In the genomic region with DNA sequence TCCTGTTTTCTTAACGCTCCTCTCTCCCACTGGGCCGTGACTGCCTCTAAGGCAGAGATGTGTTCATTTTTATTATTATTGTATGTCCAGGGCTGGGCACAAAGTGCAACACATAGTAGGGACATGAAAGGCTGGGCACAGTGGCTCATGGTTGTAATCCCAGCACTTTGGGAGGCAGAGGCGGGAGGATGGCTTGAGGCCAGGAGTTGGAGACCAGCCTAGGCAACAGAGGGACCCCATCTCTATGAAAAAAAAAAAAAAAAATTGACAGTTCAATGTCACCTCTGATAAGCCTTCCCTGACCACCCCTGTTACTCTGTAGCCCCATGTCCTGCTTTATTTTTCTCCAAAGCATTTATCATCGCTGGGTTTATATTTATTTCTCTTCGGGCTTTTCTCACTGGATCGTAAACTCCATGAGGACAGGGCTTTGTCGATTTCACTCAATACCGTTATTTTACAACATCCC, we compare ENCODE assay signal across 1 cellular context.
TF ChIP-seq lines count a peak whose summit lies in the region.

No MANE protein-coding gene starts in this region.

TF ChIP-seq in K562, 482 proteins besides CTCF, POLR2A, EP300 and RAD21 (continued from another document and continues in another):
- TF ChIP-seq, protein P1, sequence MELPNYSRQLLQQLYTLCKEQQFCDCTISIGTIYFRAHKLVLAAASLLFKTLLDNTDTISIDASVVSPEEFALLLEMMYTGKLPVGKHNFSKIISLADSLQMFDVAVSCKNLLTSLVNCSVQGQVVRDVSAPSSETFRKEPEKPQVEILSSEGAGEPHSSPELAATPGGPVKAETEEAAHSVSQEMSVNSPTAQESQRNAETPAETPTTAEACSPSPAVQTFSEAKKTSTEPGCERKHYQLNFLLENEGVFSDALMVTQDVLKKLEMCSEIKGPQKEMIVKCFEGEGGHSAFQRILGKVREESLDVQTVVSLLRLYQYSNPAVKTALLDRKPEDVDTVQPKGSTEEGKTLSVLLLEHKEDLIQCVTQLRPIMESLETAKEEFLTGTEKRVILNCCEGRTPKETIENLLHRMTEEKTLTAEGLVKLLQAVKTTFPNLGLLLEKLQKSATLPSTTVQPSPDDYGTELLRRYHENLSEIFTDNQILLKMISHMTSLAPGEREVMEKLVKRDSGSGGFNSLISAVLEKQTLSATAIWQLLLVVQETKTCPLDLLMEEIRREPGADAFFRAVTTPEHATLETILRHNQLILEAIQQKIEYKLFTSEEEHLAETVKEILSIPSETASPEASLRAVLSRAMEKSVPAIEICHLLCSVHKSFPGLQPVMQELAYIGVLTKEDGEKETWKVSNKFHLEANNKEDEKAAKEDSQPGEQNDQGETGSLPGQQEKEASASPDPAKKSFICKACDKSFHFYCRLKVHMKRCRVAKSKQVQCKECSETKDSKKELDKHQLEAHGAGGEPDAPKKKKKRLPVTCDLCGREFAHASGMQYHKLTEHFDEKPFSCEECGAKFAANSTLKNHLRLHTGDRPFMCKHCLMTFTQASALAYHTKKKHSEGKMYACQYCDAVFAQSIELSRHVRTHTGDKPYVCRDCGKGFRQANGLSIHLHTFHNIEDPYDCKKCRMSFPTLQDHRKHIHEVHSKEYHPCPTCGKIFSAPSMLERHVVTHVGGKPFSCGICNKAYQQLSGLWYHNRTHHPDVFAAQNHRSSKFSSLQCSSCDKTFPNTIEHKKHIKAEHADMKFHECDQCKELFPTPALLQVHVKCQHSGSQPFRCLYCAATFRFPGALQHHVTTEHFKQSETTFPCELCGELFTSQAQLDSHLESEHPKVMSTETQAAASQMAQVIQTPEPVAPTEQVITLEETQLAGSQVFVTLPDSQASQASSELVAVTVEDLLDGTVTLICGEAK (IDR thresholded peaks at IDR 0.05): no peak
- TF ChIP-seq, protein P1 (CRISPR knock-in tag; IDR thresholded peaks at IDR 0.05): no peak
- TF ChIP-seq, protein P2, sequence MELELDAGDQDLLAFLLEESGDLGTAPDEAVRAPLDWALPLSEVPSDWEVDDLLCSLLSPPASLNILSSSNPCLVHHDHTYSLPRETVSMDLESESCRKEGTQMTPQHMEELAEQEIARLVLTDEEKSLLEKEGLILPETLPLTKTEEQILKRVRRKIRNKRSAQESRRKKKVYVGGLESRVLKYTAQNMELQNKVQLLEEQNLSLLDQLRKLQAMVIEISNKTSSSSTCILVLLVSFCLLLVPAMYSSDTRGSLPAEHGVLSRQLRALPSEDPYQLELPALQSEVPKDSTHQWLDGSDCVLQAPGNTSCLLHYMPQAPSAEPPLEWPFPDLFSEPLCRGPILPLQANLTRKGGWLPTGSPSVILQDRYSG (tag; conservative IDR thresholded peaks at IDR 0.05; ENCODE audit: low read depth): 0 out of 2 replicates have a peak, but pooled peaks have one; percentile 26
- TF ChIP-seq NFE2L1 (tag; IDR thresholded peaks at IDR 0.05; ENCODE audit: borderline replicate concordance, low read depth) (no peak), NRF1 (conservative IDR thresholded peaks at IDR 0.05 in 1 of 2, IDR thresholded peaks at IDR 0.05 in 1 of 2) (no peak), HLTF (IDR thresholded peaks at IDR 0.05) (no peak), TAL1 (IDR thresholded peaks at IDR 0.05) (no peak), MEF2D (tag; conservative IDR thresholded peaks at IDR 0.05; ENCODE audit: low read depth) (peak; percentile 74; the same call in 1 of the 2 replicates), THRAP3 (IDR thresholded peaks at IDR 0.05; ENCODE audit: borderline replicate concordance) (peak; percentile 51; the same call in 1 of the 2 replicates), GABPB2 (CRISPR knock-in tag; conservative IDR thresholded peaks at IDR 0.05) (no peak), LCOR (CRISPR knock-in tag; IDR thresholded peaks at IDR 0.05) (no peak), ZNF766 (CRISPR knock-in tag; conservative IDR thresholded peaks at IDR 0.05) (no peak), GATA2 (CRISPR knock-in tag; IDR thresholded peaks at IDR 0.05) (no peak), IRF2 (CRISPR knock-in tag; IDR thresholded peaks at IDR 0.05) (no peak), BCL6 (CRISPR knock-in tag; IDR thresholded peaks at IDR 0.05) (no peak), STAT5A (IDR thresholded peaks at IDR 0.05; ENCODE audit: borderline replicate concordance, low read length) (no peak), SMAD4 (CRISPR knock-in tag; conservative IDR thresholded peaks at IDR 0.05) (no peak), ARNT (IDR thresholded peaks at IDR 0.05) (peak; percentile 63; a peak in 3 of 4 replicates), PHF20 (IDR thresholded peaks at IDR 0.05; ENCODE audit: partially characterized antibody) (no peak)
- TF ChIP-seq, protein P3, sequence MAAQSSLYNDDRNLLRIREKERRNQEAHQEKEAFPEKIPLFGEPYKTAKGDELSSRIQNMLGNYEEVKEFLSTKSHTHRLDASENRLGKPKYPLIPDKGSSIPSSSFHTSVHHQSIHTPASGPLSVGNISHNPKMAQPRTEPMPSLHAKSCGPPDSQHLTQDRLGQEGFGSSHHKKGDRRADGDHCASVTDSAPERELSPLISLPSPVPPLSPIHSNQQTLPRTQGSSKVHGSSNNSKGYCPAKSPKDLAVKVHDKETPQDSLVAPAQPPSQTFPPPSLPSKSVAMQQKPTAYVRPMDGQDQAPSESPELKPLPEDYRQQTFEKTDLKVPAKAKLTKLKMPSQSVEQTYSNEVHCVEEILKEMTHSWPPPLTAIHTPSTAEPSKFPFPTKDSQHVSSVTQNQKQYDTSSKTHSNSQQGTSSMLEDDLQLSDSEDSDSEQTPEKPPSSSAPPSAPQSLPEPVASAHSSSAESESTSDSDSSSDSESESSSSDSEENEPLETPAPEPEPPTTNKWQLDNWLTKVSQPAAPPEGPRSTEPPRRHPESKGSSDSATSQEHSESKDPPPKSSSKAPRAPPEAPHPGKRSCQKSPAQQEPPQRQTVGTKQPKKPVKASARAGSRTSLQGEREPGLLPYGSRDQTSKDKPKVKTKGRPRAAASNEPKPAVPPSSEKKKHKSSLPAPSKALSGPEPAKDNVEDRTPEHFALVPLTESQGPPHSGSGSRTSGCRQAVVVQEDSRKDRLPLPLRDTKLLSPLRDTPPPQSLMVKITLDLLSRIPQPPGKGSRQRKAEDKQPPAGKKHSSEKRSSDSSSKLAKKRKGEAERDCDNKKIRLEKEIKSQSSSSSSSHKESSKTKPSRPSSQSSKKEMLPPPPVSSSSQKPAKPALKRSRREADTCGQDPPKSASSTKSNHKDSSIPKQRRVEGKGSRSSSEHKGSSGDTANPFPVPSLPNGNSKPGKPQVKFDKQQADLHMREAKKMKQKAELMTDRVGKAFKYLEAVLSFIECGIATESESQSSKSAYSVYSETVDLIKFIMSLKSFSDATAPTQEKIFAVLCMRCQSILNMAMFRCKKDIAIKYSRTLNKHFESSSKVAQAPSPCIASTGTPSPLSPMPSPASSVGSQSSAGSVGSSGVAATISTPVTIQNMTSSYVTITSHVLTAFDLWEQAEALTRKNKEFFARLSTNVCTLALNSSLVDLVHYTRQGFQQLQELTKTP (IDR thresholded peaks at IDR 0.05; ENCODE audit: low read depth in 1 of 2, partially characterized antibody in 2 of 2): peak in 1 of 2 experiments; percentile 52
- TF ChIP-seq, protein P4, sequence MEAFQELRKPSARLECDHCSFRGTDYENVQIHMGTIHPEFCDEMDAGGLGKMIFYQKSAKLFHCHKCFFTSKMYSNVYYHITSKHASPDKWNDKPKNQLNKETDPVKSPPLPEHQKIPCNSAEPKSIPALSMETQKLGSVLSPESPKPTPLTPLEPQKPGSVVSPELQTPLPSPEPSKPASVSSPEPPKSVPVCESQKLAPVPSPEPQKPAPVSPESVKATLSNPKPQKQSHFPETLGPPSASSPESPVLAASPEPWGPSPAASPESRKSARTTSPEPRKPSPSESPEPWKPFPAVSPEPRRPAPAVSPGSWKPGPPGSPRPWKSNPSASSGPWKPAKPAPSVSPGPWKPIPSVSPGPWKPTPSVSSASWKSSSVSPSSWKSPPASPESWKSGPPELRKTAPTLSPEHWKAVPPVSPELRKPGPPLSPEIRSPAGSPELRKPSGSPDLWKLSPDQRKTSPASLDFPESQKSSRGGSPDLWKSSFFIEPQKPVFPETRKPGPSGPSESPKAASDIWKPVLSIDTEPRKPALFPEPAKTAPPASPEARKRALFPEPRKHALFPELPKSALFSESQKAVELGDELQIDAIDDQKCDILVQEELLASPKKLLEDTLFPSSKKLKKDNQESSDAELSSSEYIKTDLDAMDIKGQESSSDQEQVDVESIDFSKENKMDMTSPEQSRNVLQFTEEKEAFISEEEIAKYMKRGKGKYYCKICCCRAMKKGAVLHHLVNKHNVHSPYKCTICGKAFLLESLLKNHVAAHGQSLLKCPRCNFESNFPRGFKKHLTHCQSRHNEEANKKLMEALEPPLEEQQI (IDR thresholded peaks at IDR 0.05): no peak
- TF ChIP-seq, protein P5, sequence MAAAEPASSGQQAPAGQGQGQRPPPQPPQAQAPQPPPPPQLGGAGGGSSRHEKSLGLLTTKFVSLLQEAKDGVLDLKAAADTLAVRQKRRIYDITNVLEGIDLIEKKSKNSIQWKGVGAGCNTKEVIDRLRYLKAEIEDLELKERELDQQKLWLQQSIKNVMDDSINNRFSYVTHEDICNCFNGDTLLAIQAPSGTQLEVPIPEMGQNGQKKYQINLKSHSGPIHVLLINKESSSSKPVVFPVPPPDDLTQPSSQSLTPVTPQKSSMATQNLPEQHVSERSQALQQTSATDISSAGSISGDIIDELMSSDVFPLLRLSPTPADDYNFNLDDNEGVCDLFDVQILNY (CRISPR knock-in tag; IDR thresholded peaks at IDR 0.05): no peak
- TF ChIP-seq, protein P6, sequence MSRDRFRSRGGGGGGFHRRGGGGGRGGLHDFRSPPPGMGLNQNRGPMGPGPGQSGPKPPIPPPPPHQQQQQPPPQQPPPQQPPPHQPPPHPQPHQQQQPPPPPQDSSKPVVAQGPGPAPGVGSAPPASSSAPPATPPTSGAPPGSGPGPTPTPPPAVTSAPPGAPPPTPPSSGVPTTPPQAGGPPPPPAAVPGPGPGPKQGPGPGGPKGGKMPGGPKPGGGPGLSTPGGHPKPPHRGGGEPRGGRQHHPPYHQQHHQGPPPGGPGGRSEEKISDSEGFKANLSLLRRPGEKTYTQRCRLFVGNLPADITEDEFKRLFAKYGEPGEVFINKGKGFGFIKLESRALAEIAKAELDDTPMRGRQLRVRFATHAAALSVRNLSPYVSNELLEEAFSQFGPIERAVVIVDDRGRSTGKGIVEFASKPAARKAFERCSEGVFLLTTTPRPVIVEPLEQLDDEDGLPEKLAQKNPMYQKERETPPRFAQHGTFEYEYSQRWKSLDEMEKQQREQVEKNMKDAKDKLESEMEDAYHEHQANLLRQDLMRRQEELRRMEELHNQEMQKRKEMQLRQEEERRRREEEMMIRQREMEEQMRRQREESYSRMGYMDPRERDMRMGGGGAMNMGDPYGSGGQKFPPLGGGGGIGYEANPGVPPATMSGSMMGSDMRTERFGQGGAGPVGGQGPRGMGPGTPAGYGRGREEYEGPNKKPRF (IDR thresholded peaks at IDR 0.05; ENCODE audit: low read depth, low read length): no peak
- TF ChIP-seq, protein P7, sequence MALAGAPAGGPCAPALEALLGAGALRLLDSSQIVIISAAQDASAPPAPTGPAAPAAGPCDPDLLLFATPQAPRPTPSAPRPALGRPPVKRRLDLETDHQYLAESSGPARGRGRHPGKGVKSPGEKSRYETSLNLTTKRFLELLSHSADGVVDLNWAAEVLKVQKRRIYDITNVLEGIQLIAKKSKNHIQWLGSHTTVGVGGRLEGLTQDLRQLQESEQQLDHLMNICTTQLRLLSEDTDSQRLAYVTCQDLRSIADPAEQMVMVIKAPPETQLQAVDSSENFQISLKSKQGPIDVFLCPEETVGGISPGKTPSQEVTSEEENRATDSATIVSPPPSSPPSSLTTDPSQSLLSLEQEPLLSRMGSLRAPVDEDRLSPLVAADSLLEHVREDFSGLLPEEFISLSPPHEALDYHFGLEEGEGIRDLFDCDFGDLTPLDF (CRISPR knock-in tag; IDR thresholded peaks at IDR 0.05): no peak
